1 cellular context compared by ENCODE assay signal in genomic region chr4:140372607-140373327, GRCh38.
TF ChIP-seq lines count a peak whose summit lies in the region.

No MANE protein-coding gene starts in this region.

TF ChIP-seq in K562, 482 proteins besides CTCF, POLR2A, EP300 and RAD21 (continued from another document and continues in another):
- TF ChIP-seq ZBTB1 (CRISPR knock-in tag; IDR thresholded peaks at IDR 0.05; ENCODE audit: borderline replicate concordance, low read depth) (no peak), ZNF232 (CRISPR knock-in tag; IDR thresholded peaks at IDR 0.05) (no peak), NFRKB (IDR thresholded peaks at IDR 0.05; ENCODE audit: low read depth) (no peak), SREBF2 (CRISPR knock-in tag; IDR thresholded peaks at IDR 0.05) (no peak), YY1 (IDR thresholded peaks at IDR 0.05; ENCODE audit: borderline replicate concordance in 1 of 3, control insufficient read depth in 1 of 3, extremely low read depth in 1 of 3, insufficient read depth in 3 of 3, insufficient read length in 1 of 3, insufficient replicate concordance in 2 of 3, low read depth in 1 of 3, low read length in 2 of 3) (peak in 1 of 3 experiments; percentile 8), CBX3 (IDR thresholded peaks at IDR 0.05; ENCODE audit: borderline replicate concordance in 1 of 2, low read length in 2 of 2) (no peak), POLR2H (tag; IDR thresholded peaks at IDR 0.05; ENCODE audit: low read depth) (0 out of 2 replicates have a peak, but pooled peaks have one; percentile 24), AFF1 (IDR thresholded peaks at IDR 0.05; ENCODE audit: low read depth in 1 of 2, partially characterized antibody in 2 of 2) (no peak), PHF8 (IDR thresholded peaks at IDR 0.05; ENCODE audit: borderline replicate concordance, low read length) (peak; percentile 60), NFIX (CRISPR knock-in tag; IDR thresholded peaks at IDR 0.05; ENCODE audit: low read depth) (no peak), ARNT (IDR thresholded peaks at IDR 0.05) (0 out of 4 replicates have a peak, but pooled peaks of 1 of the 2 experiments have one; percentile 26), EP400 (IDR thresholded peaks at IDR 0.05) (peak; percentile 26; the same call in 1 of the 2 replicates), CBFA2T2 (conservative IDR thresholded peaks at IDR 0.05) (no peak), RB1 (IDR thresholded peaks at IDR 0.05; ENCODE audit: low read depth) (no peak), ZNF436 (CRISPR knock-in tag; IDR thresholded peaks at IDR 0.05) (no peak), ZNF507 (tag; conservative IDR thresholded peaks at IDR 0.05) (no peak), TGIF2 (CRISPR knock-in tag; IDR thresholded peaks at IDR 0.05) (no peak), KLF1 (tag; IDR thresholded peaks at IDR 0.05) (no peak), MLX (CRISPR knock-in tag; conservative IDR thresholded peaks at IDR 0.05) (no peak), NFIC (IDR thresholded peaks at IDR 0.05) (no peak), MEF2D (tag; conservative IDR thresholded peaks at IDR 0.05; ENCODE audit: low read depth) (no peak), ZNF778 (CRISPR knock-in tag; IDR thresholded peaks at IDR 0.05) (no peak), MBD2 (IDR thresholded peaks at IDR 0.05; ENCODE audit: borderline replicate concordance, low read depth) (no peak), YBX1 (IDR thresholded peaks at IDR 0.05) (no peak), ARHGAP35 (IDR thresholded peaks at IDR 0.05; ENCODE audit: partially characterized antibody) (no peak), TOE1 (IDR thresholded peaks at IDR 0.05; ENCODE audit: borderline replicate concordance) (no peak), TOE1 (CRISPR knock-in tag; IDR thresholded peaks at IDR 0.05; ENCODE audit: borderline replicate concordance, low read depth) (no peak), XRCC5 (IDR thresholded peaks at IDR 0.05; ENCODE audit: low read depth, low read length) (no peak), NBN (IDR thresholded peaks at IDR 0.05; ENCODE audit: low read depth) (0 out of 2 replicates have a peak, but pooled peaks have one; percentile 43), PHTF2 (CRISPR knock-in tag; IDR thresholded peaks at IDR 0.05) (no peak), POLR2AphosphoS2 (IDR thresholded peaks at IDR 0.05; ENCODE audit: low read length) (no peak), JUND (IDR thresholded peaks at IDR 0.05; ENCODE audit: borderline replicate concordance, low read depth, low read length) (no peak), JUND (tag; IDR thresholded peaks at IDR 0.05; ENCODE audit: borderline replicate concordance, low read depth, low read length) (peak; percentile 10; the same call in 1 of the 3 replicates), ATF4 (CRISPR knock-in tag; IDR thresholded peaks at IDR 0.05) (no peak), STAT5B (CRISPR knock-in tag; IDR thresholded peaks at IDR 0.05) (no peak), HBP1 (CRISPR knock-in tag; IDR thresholded peaks at IDR 0.05) (no peak), SMARCC2 (IDR thresholded peaks at IDR 0.05; ENCODE audit: low read depth) (0 out of 2 replicates have a peak, but pooled peaks have one; percentile 34), GABPA (tag; conservative IDR thresholded peaks at IDR 0.05; ENCODE audit: low read depth) (peak; percentile 17; the same call in 1 of the 2 replicates), ZNF263 (CRISPR knock-in tag; IDR thresholded peaks at IDR 0.05; ENCODE audit: borderline replicate concordance) (no peak), ESRRA (IDR thresholded peaks at IDR 0.05; ENCODE audit: borderline replicate concordance, low read depth) (peak; percentile 54; the same call in 1 of the 2 replicates), SAP30 (IDR thresholded peaks at IDR 0.05; ENCODE audit: borderline replicate concordance, insufficient read depth, low read depth, low read length, poor library complexity, severe bottlenecking) (no peak), ZNF583 (CRISPR knock-in tag; IDR thresholded peaks at IDR 0.05) (no peak), SUPT5H (IDR thresholded peaks at IDR 0.05) (0 out of 2 replicates have a peak, but pooled peaks have one; percentile 86), GTF2A2 (tag; IDR thresholded peaks at IDR 0.05) (no peak), TRIM28 (IDR thresholded peaks at IDR 0.05) (0 out of 2 replicates have a peak, but pooled peaks have one; percentile 32), CSDE1 (IDR thresholded peaks at IDR 0.05) (no peak), ZNF408 (CRISPR knock-in tag; IDR thresholded peaks at IDR 0.05; ENCODE audit: low read depth) (no peak), ZNF699 (CRISPR knock-in tag; IDR thresholded peaks at IDR 0.05; ENCODE audit: insufficient replicate concordance) (no peak), SMAD2 (IDR thresholded peaks at IDR 0.05; ENCODE audit: low read depth, low read length) (no peak), CHD4 (IDR thresholded peaks at IDR 0.05; ENCODE audit: insufficient read depth, insufficient replicate concordance, low read depth, low read length, poor library complexity, severe bottlenecking) (no peak), HMG20B (CRISPR knock-in tag; IDR thresholded peaks at IDR 0.05) (no peak), ZNF324 (CRISPR knock-in tag; IDR thresholded peaks at IDR 0.05) (no peak), ZBED1 (IDR thresholded peaks at IDR 0.05) (no peak)
- TF ChIP-seq, protein P1, sequence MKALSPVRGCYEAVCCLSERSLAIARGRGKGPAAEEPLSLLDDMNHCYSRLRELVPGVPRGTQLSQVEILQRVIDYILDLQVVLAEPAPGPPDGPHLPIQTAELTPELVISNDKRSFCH (CRISPR knock-in tag; IDR thresholded peaks at IDR 0.05) = no peak
- TF ChIP-seq, protein P1 (tag; IDR thresholded peaks at IDR 0.05) = no peak
- TF ChIP-seq, protein P2, sequence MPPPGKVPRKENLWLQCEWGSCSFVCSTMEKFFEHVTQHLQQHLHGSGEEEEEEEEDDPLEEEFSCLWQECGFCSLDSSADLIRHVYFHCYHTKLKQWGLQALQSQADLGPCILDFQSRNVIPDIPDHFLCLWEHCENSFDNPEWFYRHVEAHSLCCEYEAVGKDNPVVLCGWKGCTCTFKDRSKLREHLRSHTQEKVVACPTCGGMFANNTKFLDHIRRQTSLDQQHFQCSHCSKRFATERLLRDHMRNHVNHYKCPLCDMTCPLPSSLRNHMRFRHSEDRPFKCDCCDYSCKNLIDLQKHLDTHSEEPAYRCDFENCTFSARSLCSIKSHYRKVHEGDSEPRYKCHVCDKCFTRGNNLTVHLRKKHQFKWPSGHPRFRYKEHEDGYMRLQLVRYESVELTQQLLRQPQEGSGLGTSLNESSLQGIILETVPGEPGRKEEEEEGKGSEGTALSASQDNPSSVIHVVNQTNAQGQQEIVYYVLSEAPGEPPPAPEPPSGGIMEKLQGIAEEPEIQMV (tag; conservative IDR thresholded peaks at IDR 0.05; ENCODE audit: low read depth) = peak; percentile 54
- TF ChIP-seq, protein P3, sequence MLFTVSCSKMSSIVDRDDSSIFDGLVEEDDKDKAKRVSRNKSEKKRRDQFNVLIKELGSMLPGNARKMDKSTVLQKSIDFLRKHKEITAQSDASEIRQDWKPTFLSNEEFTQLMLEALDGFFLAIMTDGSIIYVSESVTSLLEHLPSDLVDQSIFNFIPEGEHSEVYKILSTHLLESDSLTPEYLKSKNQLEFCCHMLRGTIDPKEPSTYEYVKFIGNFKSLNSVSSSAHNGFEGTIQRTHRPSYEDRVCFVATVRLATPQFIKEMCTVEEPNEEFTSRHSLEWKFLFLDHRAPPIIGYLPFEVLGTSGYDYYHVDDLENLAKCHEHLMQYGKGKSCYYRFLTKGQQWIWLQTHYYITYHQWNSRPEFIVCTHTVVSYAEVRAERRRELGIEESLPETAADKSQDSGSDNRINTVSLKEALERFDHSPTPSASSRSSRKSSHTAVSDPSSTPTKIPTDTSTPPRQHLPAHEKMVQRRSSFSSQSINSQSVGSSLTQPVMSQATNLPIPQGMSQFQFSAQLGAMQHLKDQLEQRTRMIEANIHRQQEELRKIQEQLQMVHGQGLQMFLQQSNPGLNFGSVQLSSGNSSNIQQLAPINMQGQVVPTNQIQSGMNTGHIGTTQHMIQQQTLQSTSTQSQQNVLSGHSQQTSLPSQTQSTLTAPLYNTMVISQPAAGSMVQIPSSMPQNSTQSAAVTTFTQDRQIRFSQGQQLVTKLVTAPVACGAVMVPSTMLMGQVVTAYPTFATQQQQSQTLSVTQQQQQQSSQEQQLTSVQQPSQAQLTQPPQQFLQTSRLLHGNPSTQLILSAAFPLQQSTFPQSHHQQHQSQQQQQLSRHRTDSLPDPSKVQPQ (CRISPR knock-in tag; IDR thresholded peaks at IDR 0.05; ENCODE audit: borderline replicate concordance) = no peak
- TF ChIP-seq, protein P4, sequence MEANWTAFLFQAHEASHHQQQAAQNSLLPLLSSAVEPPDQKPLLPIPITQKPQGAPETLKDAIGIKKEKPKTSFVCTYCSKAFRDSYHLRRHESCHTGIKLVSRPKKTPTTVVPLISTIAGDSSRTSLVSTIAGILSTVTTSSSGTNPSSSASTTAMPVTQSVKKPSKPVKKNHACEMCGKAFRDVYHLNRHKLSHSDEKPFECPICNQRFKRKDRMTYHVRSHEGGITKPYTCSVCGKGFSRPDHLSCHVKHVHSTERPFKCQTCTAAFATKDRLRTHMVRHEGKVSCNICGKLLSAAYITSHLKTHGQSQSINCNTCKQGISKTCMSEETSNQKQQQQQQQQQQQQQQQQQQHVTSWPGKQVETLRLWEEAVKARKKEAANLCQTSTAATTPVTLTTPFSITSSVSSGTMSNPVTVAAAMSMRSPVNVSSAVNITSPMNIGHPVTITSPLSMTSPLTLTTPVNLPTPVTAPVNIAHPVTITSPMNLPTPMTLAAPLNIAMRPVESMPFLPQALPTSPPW (CRISPR knock-in tag; IDR thresholded peaks at IDR 0.05) = no peak
